1 cellular context compared by ENCODE assay signal in the genomic region with DNA sequence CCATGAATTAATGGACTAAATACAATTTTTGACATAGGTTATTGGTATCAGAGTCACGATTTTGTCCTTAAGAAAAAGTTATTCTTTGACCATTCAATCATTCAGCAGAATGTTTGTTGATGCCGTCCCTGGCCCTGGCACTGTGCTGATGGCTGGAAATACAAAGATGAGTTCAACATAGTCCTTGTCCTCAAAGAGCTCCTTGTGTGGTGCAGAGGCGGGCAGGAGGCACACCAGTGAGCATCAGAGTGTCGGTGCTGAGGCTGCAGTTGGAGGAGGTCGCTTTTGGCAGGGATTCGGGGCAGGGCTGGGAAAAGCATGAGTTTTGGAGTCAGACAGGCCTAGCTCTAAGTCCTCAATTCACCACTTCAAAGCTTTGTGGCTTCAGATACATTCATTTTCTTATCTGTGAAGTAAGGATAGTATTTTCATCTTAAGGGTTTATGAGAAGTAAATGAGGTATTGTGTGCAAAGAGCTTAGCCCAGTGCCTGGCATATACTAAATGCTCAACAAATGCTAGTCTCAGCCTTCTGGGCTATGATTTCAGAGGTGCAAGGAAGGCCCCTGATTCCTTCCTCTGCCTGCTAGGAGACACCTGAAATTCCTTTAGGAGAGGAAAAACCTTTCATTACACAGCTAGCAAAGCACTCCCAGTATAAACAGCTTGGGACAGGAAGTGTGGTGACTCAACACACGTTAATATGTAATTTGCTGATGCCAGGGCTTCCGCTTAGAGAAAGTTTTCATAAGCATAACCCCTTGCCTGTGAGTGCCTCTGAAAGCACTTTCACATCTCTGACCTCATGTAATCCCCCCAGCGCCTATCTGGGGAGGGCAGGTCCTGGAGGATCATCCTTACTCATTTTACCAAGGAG.
TF ChIP-seq lines count a peak whose summit lies in the region.

No MANE protein-coding gene starts in this region.

TF ChIP-seq in HepG2, 621 proteins besides CTCF, POLR2A, EP300 and RAD21 (continued from another document and continues in another):
- TF ChIP-seq, protein P1, sequence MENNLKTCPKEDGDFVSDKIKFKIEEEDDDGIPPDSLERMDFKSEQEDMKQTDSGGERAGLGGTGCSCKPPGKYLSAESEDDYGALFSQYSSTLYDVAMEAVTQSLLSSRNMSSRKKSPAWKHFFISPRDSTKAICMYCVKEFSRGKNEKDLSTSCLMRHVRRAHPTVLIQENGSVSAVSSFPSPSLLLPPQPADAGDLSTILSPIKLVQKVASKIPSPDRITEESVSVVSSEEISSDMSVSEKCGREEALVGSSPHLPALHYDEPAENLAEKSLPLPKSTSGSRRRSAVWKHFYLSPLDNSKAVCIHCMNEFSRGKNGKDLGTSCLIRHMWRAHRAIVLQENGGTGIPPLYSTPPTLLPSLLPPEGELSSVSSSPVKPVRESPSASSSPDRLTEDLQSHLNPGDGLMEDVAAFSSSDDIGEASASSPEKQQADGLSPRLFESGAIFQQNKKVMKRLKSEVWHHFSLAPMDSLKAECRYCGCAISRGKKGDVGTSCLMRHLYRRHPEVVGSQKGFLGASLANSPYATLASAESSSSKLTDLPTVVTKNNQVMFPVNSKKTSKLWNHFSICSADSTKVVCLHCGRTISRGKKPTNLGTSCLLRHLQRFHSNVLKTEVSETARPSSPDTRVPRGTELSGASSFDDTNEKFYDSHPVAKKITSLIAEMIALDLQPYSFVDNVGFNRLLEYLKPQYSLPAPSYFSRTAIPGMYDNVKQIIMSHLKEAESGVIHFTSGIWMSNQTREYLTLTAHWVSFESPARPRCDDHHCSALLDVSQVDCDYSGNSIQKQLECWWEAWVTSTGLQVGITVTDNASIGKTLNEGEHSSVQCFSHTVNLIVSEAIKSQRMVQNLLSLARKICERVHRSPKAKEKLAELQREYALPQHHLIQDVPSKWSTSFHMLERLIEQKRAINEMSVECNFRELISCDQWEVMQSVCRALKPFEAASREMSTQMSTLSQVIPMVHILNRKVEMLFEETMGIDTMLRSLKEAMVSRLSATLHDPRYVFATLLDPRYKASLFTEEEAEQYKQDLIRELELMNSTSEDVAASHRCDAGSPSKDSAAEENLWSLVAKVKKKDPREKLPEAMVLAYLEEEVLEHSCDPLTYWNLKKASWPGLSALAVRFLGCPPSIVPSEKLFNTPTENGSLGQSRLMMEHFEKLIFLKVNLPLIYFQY (CRISPR knock-in tag; IDR thresholded peaks at IDR 0.05; ENCODE audit: borderline replicate concordance) = no peak
- TF ChIP-seq, protein P2, sequence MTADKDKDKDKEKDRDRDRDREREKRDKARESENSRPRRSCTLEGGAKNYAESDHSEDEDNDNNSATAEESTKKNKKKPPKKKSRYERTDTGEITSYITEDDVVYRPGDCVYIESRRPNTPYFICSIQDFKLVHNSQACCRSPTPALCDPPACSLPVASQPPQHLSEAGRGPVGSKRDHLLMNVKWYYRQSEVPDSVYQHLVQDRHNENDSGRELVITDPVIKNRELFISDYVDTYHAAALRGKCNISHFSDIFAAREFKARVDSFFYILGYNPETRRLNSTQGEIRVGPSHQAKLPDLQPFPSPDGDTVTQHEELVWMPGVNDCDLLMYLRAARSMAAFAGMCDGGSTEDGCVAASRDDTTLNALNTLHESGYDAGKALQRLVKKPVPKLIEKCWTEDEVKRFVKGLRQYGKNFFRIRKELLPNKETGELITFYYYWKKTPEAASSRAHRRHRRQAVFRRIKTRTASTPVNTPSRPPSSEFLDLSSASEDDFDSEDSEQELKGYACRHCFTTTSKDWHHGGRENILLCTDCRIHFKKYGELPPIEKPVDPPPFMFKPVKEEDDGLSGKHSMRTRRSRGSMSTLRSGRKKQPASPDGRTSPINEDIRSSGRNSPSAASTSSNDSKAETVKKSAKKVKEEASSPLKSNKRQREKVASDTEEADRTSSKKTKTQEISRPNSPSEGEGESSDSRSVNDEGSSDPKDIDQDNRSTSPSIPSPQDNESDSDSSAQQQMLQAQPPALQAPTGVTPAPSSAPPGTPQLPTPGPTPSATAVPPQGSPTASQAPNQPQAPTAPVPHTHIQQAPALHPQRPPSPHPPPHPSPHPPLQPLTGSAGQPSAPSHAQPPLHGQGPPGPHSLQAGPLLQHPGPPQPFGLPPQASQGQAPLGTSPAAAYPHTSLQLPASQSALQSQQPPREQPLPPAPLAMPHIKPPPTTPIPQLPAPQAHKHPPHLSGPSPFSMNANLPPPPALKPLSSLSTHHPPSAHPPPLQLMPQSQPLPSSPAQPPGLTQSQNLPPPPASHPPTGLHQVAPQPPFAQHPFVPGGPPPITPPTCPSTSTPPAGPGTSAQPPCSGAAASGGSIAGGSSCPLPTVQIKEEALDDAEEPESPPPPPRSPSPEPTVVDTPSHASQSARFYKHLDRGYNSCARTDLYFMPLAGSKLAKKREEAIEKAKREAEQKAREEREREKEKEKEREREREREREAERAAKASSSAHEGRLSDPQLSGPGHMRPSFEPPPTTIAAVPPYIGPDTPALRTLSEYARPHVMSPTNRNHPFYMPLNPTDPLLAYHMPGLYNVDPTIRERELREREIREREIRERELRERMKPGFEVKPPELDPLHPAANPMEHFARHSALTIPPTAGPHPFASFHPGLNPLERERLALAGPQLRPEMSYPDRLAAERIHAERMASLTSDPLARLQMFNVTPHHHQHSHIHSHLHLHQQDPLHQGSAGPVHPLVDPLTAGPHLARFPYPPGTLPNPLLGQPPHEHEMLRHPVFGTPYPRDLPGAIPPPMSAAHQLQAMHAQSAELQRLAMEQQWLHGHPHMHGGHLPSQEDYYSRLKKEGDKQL (CRISPR knock-in tag; IDR thresholded peaks at IDR 0.05; ENCODE audit: low read depth) = no peak
- TF ChIP-seq ZNF235 (CRISPR knock-in tag; IDR thresholded peaks at IDR 0.05; ENCODE audit: borderline replicate concordance) (no peak), ZFAT (CRISPR knock-in tag; conservative IDR thresholded peaks at IDR 0.05) (no peak), SMYD3 (CRISPR knock-in tag; IDR thresholded peaks at IDR 0.05) (no peak), ZNF546 (CRISPR knock-in tag; conservative IDR thresholded peaks at IDR 0.05) (no peak), U2AF2 (IDR thresholded peaks at IDR 0.05; ENCODE audit: low read depth, low read length) (no peak), NBN (conservative IDR thresholded peaks at IDR 0.05) (no peak), THAP11 (CRISPR knock-in tag; IDR thresholded peaks at IDR 0.05) (0 out of 2 replicates have a peak, but pooled peaks have one; percentile 19), RFX1 (IDR thresholded peaks at IDR 0.05) (no peak), ZKSCAN1 (IDR thresholded peaks at IDR 0.05; ENCODE audit: low read length) (no peak), SALL2 (CRISPR knock-in tag; IDR thresholded peaks at IDR 0.05) (no peak), CENPT (CRISPR knock-in tag; IDR thresholded peaks at IDR 0.05; ENCODE audit: low read depth) (no peak), ZNF782 (CRISPR knock-in tag; IDR thresholded peaks at IDR 0.05; ENCODE audit: borderline replicate concordance) (no peak), KDM3A (CRISPR knock-in tag; IDR thresholded peaks at IDR 0.05; ENCODE audit: low read depth) (no peak), ZNF570 (CRISPR knock-in tag; IDR thresholded peaks at IDR 0.05; ENCODE audit: borderline replicate concordance) (no peak), TP53 (CRISPR knock-in tag; conservative IDR thresholded peaks at IDR 0.05) (no peak), MED13 (CRISPR knock-in tag; IDR thresholded peaks at IDR 0.05) (no peak), IRF2 (CRISPR knock-in tag; IDR thresholded peaks at IDR 0.05) (0 out of 2 replicates have a peak, but pooled peaks have one; percentile 36), DR1 (CRISPR knock-in tag; IDR thresholded peaks at IDR 0.05) (no peak), NR1H2 (CRISPR knock-in tag; IDR thresholded peaks at IDR 0.05; ENCODE audit: borderline replicate concordance, low read depth) (no peak)
- TF ChIP-seq, protein P3, sequence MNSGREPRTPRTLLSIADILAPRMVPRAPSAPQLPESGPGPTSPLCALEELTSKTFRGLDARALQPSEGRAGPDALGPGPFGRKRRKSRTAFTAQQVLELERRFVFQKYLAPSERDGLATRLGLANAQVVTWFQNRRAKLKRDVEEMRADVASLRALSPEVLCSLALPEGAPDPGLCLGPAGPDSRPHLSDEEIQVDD (CRISPR knock-in tag; IDR thresholded peaks at IDR 0.05; ENCODE audit: borderline replicate concordance) = no peak
- TF ChIP-seq, protein P4, sequence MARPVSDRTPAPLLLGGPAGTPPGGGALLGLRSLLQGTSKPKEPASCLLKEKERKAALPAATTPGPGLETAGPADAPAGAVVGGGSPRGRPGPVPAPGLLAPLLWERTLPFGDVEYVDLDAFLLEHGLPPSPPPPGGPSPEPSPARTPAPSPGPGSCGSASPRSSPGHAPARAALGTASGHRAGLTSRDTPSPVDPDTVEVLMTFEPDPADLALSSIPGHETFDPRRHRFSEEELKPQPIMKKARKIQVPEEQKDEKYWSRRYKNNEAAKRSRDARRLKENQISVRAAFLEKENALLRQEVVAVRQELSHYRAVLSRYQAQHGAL (CRISPR knock-in tag; IDR thresholded peaks at IDR 0.05; ENCODE audit: not compliant biosample characterization) = no peak
- TF ChIP-seq, protein P5, sequence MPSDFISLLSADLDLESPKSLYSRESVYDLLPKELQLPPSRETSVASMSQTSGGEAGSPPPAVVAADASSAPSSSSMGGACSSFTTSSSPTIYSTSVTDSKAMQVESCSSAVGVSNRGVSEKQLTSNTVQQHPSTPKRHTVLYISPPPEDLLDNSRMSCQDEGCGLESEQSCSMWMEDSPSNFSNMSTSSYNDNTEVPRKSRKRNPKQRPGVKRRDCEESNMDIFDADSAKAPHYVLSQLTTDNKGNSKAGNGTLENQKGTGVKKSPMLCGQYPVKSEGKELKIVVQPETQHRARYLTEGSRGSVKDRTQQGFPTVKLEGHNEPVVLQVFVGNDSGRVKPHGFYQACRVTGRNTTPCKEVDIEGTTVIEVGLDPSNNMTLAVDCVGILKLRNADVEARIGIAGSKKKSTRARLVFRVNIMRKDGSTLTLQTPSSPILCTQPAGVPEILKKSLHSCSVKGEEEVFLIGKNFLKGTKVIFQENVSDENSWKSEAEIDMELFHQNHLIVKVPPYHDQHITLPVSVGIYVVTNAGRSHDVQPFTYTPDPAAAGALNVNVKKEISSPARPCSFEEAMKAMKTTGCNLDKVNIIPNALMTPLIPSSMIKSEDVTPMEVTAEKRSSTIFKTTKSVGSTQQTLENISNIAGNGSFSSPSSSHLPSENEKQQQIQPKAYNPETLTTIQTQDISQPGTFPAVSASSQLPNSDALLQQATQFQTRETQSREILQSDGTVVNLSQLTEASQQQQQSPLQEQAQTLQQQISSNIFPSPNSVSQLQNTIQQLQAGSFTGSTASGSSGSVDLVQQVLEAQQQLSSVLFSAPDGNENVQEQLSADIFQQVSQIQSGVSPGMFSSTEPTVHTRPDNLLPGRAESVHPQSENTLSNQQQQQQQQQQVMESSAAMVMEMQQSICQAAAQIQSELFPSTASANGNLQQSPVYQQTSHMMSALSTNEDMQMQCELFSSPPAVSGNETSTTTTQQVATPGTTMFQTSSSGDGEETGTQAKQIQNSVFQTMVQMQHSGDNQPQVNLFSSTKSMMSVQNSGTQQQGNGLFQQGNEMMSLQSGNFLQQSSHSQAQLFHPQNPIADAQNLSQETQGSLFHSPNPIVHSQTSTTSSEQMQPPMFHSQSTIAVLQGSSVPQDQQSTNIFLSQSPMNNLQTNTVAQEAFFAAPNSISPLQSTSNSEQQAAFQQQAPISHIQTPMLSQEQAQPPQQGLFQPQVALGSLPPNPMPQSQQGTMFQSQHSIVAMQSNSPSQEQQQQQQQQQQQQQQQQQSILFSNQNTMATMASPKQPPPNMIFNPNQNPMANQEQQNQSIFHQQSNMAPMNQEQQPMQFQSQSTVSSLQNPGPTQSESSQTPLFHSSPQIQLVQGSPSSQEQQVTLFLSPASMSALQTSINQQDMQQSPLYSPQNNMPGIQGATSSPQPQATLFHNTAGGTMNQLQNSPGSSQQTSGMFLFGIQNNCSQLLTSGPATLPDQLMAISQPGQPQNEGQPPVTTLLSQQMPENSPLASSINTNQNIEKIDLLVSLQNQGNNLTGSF (CRISPR knock-in tag; IDR thresholded peaks at IDR 0.05) = no peak
- TF ChIP-seq, protein P6, sequence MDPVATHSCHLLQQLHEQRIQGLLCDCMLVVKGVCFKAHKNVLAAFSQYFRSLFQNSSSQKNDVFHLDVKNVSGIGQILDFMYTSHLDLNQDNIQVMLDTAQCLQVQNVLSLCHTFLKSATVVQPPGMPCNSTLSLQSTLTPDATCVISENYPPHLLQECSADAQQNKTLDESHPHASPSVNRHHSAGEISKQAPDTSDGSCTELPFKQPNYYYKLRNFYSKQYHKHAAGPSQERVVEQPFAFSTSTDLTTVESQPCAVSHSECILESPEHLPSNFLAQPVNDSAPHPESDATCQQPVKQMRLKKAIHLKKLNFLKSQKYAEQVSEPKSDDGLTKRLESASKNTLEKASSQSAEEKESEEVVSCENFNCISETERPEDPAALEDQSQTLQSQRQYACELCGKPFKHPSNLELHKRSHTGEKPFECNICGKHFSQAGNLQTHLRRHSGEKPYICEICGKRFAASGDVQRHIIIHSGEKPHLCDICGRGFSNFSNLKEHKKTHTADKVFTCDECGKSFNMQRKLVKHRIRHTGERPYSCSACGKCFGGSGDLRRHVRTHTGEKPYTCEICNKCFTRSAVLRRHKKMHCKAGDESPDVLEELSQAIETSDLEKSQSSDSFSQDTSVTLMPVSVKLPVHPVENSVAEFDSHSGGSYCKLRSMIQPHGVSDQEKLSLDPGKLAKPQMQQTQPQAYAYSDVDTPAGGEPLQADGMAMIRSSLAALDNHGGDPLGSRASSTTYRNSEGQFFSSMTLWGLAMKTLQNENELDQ (CRISPR knock-in tag; IDR thresholded peaks at IDR 0.05; ENCODE audit: borderline replicate concordance) = no peak
- TF ChIP-seq, protein P7, sequence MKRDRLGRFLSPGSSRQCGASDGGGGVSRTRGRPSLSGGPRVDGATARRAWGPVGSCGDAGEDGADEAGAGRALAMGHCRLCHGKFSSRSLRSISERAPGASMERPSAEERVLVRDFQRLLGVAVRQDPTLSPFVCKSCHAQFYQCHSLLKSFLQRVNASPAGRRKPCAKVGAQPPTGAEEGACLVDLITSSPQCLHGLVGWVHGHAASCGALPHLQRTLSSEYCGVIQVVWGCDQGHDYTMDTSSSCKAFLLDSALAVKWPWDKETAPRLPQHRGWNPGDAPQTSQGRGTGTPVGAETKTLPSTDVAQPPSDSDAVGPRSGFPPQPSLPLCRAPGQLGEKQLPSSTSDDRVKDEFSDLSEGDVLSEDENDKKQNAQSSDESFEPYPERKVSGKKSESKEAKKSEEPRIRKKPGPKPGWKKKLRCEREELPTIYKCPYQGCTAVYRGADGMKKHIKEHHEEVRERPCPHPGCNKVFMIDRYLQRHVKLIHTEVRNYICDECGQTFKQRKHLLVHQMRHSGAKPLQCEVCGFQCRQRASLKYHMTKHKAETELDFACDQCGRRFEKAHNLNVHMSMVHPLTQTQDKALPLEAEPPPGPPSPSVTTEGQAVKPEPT (CRISPR knock-in tag; IDR thresholded peaks at IDR 0.05; ENCODE audit: low read depth) = no peak
- TF ChIP-seq, protein P8, sequence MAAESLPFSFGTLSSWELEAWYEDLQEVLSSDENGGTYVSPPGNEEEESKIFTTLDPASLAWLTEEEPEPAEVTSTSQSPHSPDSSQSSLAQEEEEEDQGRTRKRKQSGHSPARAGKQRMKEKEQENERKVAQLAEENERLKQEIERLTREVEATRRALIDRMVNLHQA (CRISPR knock-in tag; IDR thresholded peaks at IDR 0.05) = no peak
- TF ChIP-seq, protein P9, sequence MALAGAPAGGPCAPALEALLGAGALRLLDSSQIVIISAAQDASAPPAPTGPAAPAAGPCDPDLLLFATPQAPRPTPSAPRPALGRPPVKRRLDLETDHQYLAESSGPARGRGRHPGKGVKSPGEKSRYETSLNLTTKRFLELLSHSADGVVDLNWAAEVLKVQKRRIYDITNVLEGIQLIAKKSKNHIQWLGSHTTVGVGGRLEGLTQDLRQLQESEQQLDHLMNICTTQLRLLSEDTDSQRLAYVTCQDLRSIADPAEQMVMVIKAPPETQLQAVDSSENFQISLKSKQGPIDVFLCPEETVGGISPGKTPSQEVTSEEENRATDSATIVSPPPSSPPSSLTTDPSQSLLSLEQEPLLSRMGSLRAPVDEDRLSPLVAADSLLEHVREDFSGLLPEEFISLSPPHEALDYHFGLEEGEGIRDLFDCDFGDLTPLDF (CRISPR knock-in tag; IDR thresholded peaks at IDR 0.05) = no peak
